ENCODE assay signal across 10 cellular contexts in genomic region chr3:130012108-130012507, GRCh38. TPM values are rescaled to one million over a fixed set of nuclear protein-coding genes. Genes with fewer than 3 reads are reported as not detected.
A peak's percentile ranks its signal among the peaks of the same experiment; 100 is the strongest.
DNase-seq lines count a peak whose midpoint lies in the region; ATAC-seq, FAIRE-seq and TF ChIP-seq lines count a peak whose summit lies in the region.
"Not testable (repeated sequence)": the region's sequence is repeated elsewhere in the genome, so short reads cannot be mapped to it uniquely, and the experiment has no call there.
"Had no signal": no experiment of that assay in that cellular context is flagged by ENCODE, and none has a peak within 500 bp of the region (broad histone marks: within the 10 kb centered on the region; RNA-seq: fewer than 3 reads in every experiment).

No MANE protein-coding gene starts in this region.

- H2AK5ac ChIP-seq in mesendoderm (ENCODE audit: low read length): not testable (repeated sequence)

- H3K23ac ChIP-seq in mesendoderm (ENCODE audit: low read length): not testable (repeated sequence)

- H3K9me1 ChIP-seq in K562 (ENCODE audit: control insufficient read depth, insufficient read depth, low read length): not testable (repeated sequence)

- H4K20me1 ChIP-seq in K562 (replicated peaks; ENCODE audit: control insufficient read depth, insufficient read depth, low read length): not testable (repeated sequence)

- FAIRE-seq in K562 (lab: Jason Lieb, UNC): not testable (repeated sequence)

- H2AFZ ChIP-seq in K562 (ENCODE audit: low read depth, low read length): not testable (repeated sequence)

- not testable (repeated sequence) for TF ChIP-seq EP300 in K562 (IDR thresholded peaks at IDR 0.05; ENCODE audit: low read length)

- not testable (repeated sequence) for H3K18ac ChIP-seq in mesendoderm (ENCODE audit: low read length)

- not testable (repeated sequence) for H3K4me2 ChIP-seq in K562 (ENCODE audit: insufficient read depth, low read length); mesendoderm (ENCODE audit: low read length)

- H3K36me3 ChIP-seq in HEK293 (ENCODE audit: control insufficient read depth in 2 of 2, insufficient read depth in 1 of 2, low read length in 2 of 2); K562 (ENCODE audit: control insufficient read depth, insufficient read depth, low read length); mesendoderm (ENCODE audit: control insufficient read depth, insufficient read depth, low read length): not testable (repeated sequence)

- TF ChIP-seq POLR2A in K562 (conservative IDR thresholded peaks at IDR 0.05): not testable (repeated sequence)

- H3K79me1 ChIP-seq in mesendoderm (ENCODE audit: low read length): not testable (repeated sequence)

- intact Hi-C loops in K562 (cut with micrococcal nuclease): not testable (repeated sequence)

- peak; percentile 38 for DNase-seq in EH (ENCODE audit: low read depth)
- DNase-seq in SK-MEL-5 (ENCODE audit: low read depth, low spot score): peak; percentile 24
- DNase-seq in K562 (ENCODE audit: extremely low read depth in 1 of 4, low spot score in 3 of 4): not testable (repeated sequence)
- peak; percentile 31 for DNase-seq in choroid plexus epithelial cell (ENCODE audit: low read depth)
- peak; percentile 34 for DNase-seq in foreskin melanocyte
- DNase-seq in mesendoderm: peak; percentile 65

- H2BK5ac ChIP-seq in mesendoderm (ENCODE audit: low read length): not testable (repeated sequence)

- not testable (repeated sequence) for ATAC-seq in K562

- in situ Hi-C loops in SK-MEL-5 (cut with HindIII; ENCODE audit: low pct_unique_long_range_greater_than_20kb, low sequenced_read_pairs); K562 (cut with MboI): not testable (repeated sequence)

- not testable (repeated sequence) for H2BK120ac ChIP-seq in mesendoderm (ENCODE audit: low read depth, low read length)

- peaks cover 0 to 12% of the 10 kb centered on the region in 2 experiments; a peak in 2 of 5 replicates for H3K27me3 ChIP-seq in K562 (ENCODE audit: control insufficient read depth in 2 of 2, insufficient read depth in 2 of 2, low read length in 2 of 2)
- not testable (repeated sequence) for H3K27me3 ChIP-seq in mesendoderm (ENCODE audit: insufficient read depth, low read length, poor library complexity)

- CTCF ChIA-PET in HEK293 (lab: Yijun Ruan, JAX): not testable (repeated sequence)
- CTCF ChIA-PET in K562 (lab: Yijun Ruan, JAX; ENCODE audit: low intra/inter-chr PET ratio): interaction anchor here (0.6 kb wide), 1 partner anchor 14 kb away, joined by 3 read pairs; no protein-coding TSS in a partner anchor

- TF ChIP-seq RAD21 in K562 (CRISPR knock-in tag; conservative IDR thresholded peaks at IDR 0.05 in 1 of 2, IDR thresholded peaks at IDR 0.05 in 1 of 2): not testable (repeated sequence)

- H4K5ac ChIP-seq in mesendoderm (ENCODE audit: low read length): not testable (repeated sequence)

- H4K8ac ChIP-seq in mesendoderm (ENCODE audit: low read depth, low read length): not testable (repeated sequence)

- not testable (repeated sequence) for H3K56ac ChIP-seq in mesendoderm (ENCODE audit: low read length)

- H3K4me3 ChIP-seq in HEK293 (ENCODE audit: low read depth, low read length); K562; choroid plexus epithelial cell (ENCODE audit: low read depth, low read length); mesendoderm (ENCODE audit: low read length): not testable (repeated sequence)

- not testable (repeated sequence) for H2BK15ac ChIP-seq in mesendoderm (replicated peaks; ENCODE audit: low read depth)

- not testable (repeated sequence) for H3K4me1 ChIP-seq in HEK293 (ENCODE audit: control insufficient read depth, insufficient read depth, low read length); K562 (replicated peaks in 1 of 2; ENCODE audit: control insufficient read depth in 2 of 2, insufficient read depth in 2 of 2, low read length in 2 of 2); mesendoderm (ENCODE audit: control insufficient read depth, low read depth, low read length)

- H3K27ac ChIP-seq in HEK293 (ENCODE audit: extremely low read depth, low read depth, low read length); K562 (ENCODE audit: extremely low read depth, low read depth, low read length); mesendoderm (ENCODE audit: low read depth, low read length): not testable (repeated sequence)

- not testable (repeated sequence) for TF ChIP-seq CTCF in HEK293 (tag by site-specific recombination; IDR thresholded peaks at IDR 0.05); K562 (IDR thresholded peaks at IDR 0.05 in 2 of 3, conservative IDR thresholded peaks at IDR 0.05 in 1 of 3; ENCODE audit: insufficient read depth in 2 of 3, low read depth in 1 of 3, low read length in 3 of 3); choroid plexus epithelial cell (conservative IDR thresholded peaks at IDR 0.05; ENCODE audit: low read depth, low read length)

- H3K79me2 ChIP-seq in K562 (ENCODE audit: control insufficient read depth, insufficient read depth, low read length); mesendoderm (ENCODE audit: control insufficient read depth, insufficient read depth, low read length): not testable (repeated sequence)

- not testable (repeated sequence) for BruUV-seq in K562 (replicated peaks; lab: Mats Ljungman, UMichigan)

- H3K9me3 ChIP-seq in HEK293 (ENCODE audit: control insufficient read depth, insufficient read depth, low read depth, low read length); K562 (replicated peaks; ENCODE audit: control insufficient read depth, insufficient read depth, low read depth, low read length): not testable (repeated sequence)

- H3K9ac ChIP-seq in K562 (ENCODE audit: insufficient read depth in 1 of 2, low read depth in 2 of 2, low read length in 2 of 2); mesendoderm (ENCODE audit: low read length): not testable (repeated sequence)

- POLR2A ChIA-PET in HEK293 (lab: Yijun Ruan, JAX); K562 (lab: Yijun Ruan, JAX): not testable (repeated sequence)

- H3K4ac ChIP-seq in mesendoderm (ENCODE audit: low read depth, low read length): not testable (repeated sequence)

TF ChIP-seq in HEK293, 187 proteins besides CTCF, POLR2A, EP300 and RAD21:
- TF ChIP-seq ZNF18 (tag by site-specific recombination; IDR thresholded peaks at IDR 0.05): peak; percentile 38; the same call in 1 of the 2 replicates

TF ChIP-seq in K562, 482 proteins besides CTCF, POLR2A, EP300 and RAD21 (continues in another document):
- TF ChIP-seq L3MBTL2 (IDR thresholded peaks at IDR 0.05) (peak; percentile 51), HCFC1 (IDR thresholded peaks at IDR 0.05; ENCODE audit: low read depth, low read length) (0 out of 2 replicates have a peak, but pooled peaks have one; percentile 23)

RNA-seq across cellular contexts. Expression of gene TRH, which starts 37.6 kb away (rescaled TPM):
- not detected in 2 replicates for total RNA-seq in SK-MEL-5 (2014; rRNA removed; shearing (Covaris generic))
- not detected in 2 replicates for polyA plus RNA-seq in SK-MEL-5 (2015; cell fraction: cytosol; rRNA removed)
- polyA plus RNA-seq in SK-MEL-5 (2015; cell fraction: nucleus; rRNA removed): not detected in 2 replicates
- total RNA-seq in K562 (2011; cell fraction: chromatin; rRNA removed; ENCODE audit: low replicate concordance): not detected in 2 replicates
- total RNA-seq in K562 (2011; cell fraction: nucleolus; rRNA removed): not detected in 2 replicates
- not detected in 2 replicates for total RNA-seq in K562 (2011; cell fraction: nucleoplasm; rRNA removed)
- total RNA-seq in K562 (2014; rRNA removed) (not detected in 2 replicates), K562 (2014; rRNA removed; fragmentation: Illumina TruSeq; extraction: Trizol) (not detected in 2 replicates), K562 (2015; rRNA removed; fragmentation: Illumina TruSeq; extraction: Trizol) (not detected in 2 replicates), K562 (2021) (not detected in 2 replicates)
- polyA plus RNA-seq in K562 (2011; rRNA removed) (not detected in 2 replicates), K562 (2014; fragmentation: Illumina TruSeq; extraction: Trizol) (not detected in 2 replicates), K562 (2014; fragmentation: Nextera tagmentation; extraction: Ambion mirVana) (not detected), K562 (2014; rRNA removed) (not detected in 2 replicates)
- polyA plus RNA-seq in K562 (2011; cell fraction: cytosol; rRNA removed): not detected in 2 replicates
- not detected in 2 replicates for polyA plus RNA-seq in K562 (2011; cell fraction: nucleus; rRNA removed)
- polyA plus RNA-seq in K562 (2012): not detected in 2 replicates
- polyA minus RNA-seq in K562 (2011; rRNA and poly(A)+ RNA removed): not detected in 2 replicates
- not detected in 2 replicates for polyA minus RNA-seq in K562 (2011; cell fraction: cytosol; rRNA and poly(A)+ RNA removed)
- polyA minus RNA-seq in K562 (2011; cell fraction: nucleus; rRNA and poly(A)+ RNA removed): not detected in 2 replicates
- polyA plus RNA-seq in mesendoderm (2013, experiment 1 of 2): 1.5 TPM
- polyA plus RNA-seq in mesendoderm (2013, experiment 2 of 2): 1.4 TPM
- total RNA-seq: CD4-positive, alpha-beta memory T cell; HFFc6; HT1080 had no signal
- polyA plus RNA-seq: CD4-positive, alpha-beta memory T cell had no signal
